Comparison of ENCODE assay signal across 9 cellular contexts in the genomic region with DNA sequence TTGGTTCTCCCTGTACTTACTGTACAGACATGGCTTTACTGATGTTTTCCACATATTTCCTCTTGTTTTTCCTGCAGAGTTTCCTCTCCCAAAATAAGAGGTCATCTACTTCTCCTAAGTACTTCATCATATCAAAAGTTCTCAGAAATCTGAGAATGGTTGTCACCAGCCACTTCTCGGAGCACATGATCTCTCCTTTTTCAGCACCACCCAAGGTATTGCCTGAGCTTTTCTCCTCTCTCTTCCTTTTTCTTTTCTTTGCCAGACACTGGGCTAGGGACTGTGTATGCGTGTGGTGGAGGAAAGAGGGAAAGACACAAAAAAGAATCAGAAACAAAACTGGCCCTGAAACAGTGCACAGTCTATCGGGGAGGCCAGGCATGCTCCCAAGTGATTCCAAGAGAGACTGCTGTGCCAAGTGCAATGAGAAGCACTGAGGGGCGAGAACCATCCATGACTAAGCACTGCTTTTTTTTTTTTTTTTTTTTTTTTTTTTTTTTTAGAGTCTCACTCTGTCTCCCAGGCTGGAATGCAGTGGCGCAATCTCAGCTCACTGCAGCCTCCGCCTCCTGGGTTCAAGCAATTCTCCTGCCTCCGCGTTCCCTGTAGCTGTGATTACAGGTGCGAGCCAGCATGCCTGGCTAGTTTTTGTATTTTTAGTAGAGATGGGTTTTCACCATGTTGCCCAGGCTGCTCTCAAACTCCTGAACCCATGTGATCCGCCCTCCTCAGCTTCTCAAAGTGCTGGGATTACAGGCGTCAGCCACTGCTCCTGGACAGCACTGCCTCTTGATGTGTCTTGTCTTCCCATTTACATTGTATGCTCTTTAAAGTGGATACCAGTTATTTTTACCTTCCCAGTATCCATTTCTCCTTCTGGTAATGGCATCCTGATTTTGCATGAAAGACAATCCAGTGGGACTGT.
DNase-seq lines count a peak whose midpoint lies in the region; ATAC-seq and TF ChIP-seq lines count a peak whose summit lies in the region.
"Had no signal": no experiment of that assay in that cellular context is flagged by ENCODE, and none has a peak within 500 bp of the region (broad histone marks: within the 10 kb centered on the region; RNA-seq: fewer than 3 reads in every experiment).

No MANE protein-coding gene starts in this region.

- TF ChIP-seq POLR2A in upper lobe of left lung (IDR thresholded peaks at IDR 0.05) = no peak

- peak overlapping the region; percentile 85 for H3K27ac Mint-ChIP-seq in HFFc6
- peak overlapping the region; percentile 54 for H3K27ac Mint-ChIP-seq in chondrocyte (ENCODE audit: unreplicated experiment)
- H3K27ac Mint-ChIP-seq: IgD-negative memory B cell had no signal

- H3K9me3 ChIP-seq in upper lobe of left lung = no peaks in the 10 kb centered on the region

- ATAC-seq in upper lobe of left lung (ENCODE audit: low FRiP score in 2 of 2) = peak; percentile 85 to 91
- ATAC-seq in GM19395 (IDR thresholded peaks at IDR 0.05; ENCODE audit: unreplicated experiment) = no peak
- no peak for ATAC-seq in HG03571 (IDR thresholded peaks at IDR 0.05; ENCODE audit: unreplicated experiment)
- ATAC-seq: left lobe of liver had no signal

- no peaks in the 10 kb centered on the region; the same call in none of the 2 replicates for H3K27me3 Mint-ChIP-seq in HFFc6 (ENCODE audit: insufficient read depth)
- H3K27me3 Mint-ChIP-seq in chondrocyte (ENCODE audit: low read depth) = no peaks in the 10 kb centered on the region

- H3K4me3 Mint-ChIP-seq in HFFc6 (peak overlapping the region; percentile 80), chondrocyte (ENCODE audit: unreplicated experiment) (no peak overlapping the region)
- H3K4me3 Mint-ChIP-seq: IgD-negative memory B cell had no signal

- TF ChIP-seq CTCF in HFFc6 (IDR thresholded peaks at IDR 0.05) = no peak
- no peak for TF ChIP-seq CTCF in chondrocyte (IDR thresholded peaks at IDR 0.05)
- no peak for TF ChIP-seq CTCF in upper lobe of left lung (IDR thresholded peaks at IDR 0.05)

- H3K9me3 Mint-ChIP-seq in HFFc6 = no peaks in the 10 kb centered on the region
- H3K9me3 Mint-ChIP-seq in chondrocyte (ENCODE audit: low read depth) = no peaks in the 10 kb centered on the region

- H3K4me1 Mint-ChIP-seq in HFFc6 (ENCODE audit: low read depth) = peaks cover 34% of the 10 kb centered on the region
- H3K4me1 Mint-ChIP-seq in chondrocyte (ENCODE audit: low read depth) = peaks cover 22% of the 10 kb centered on the region
- H3K4me1 Mint-ChIP-seq: IgD-negative memory B cell had no signal

- H3K36me3 Mint-ChIP-seq in HFFc6 (ENCODE audit: low read depth) = no peaks in the 10 kb centered on the region
- H3K36me3 Mint-ChIP-seq in chondrocyte (ENCODE audit: low read depth) = no peaks in the 10 kb centered on the region
- H3K36me3 Mint-ChIP-seq: IgD-negative memory B cell had no signal

- no peak for TF ChIP-seq EP300 in upper lobe of left lung (IDR thresholded peaks at IDR 0.05)

- 41 to 44% methylated on average over 11 of the region's 11 CpGs for WGBS in upper lobe of left lung, 2 donors

- peaks cover 0 to 8% (median 3%) of the 10 kb centered on the region in 4 donors for H3K4me1 ChIP-seq in upper lobe of left lung

- H3K27me3 ChIP-seq in upper lobe of left lung = no peaks in the 10 kb centered on the region

- H3K27ac ChIP-seq in upper lobe of left lung = peak overlapping the region in 3 of 4 donors; percentile 4 to 67 (median 58)

- no peaks in the 10 kb centered on the region for H3K36me3 ChIP-seq in upper lobe of left lung

- H3K4me3 ChIP-seq in upper lobe of left lung = no peak overlapping the region

- DNase-seq in HFFc6 (peak; percentile 44), chondrocyte (ENCODE audit: low spot score) (no peak), kidney glomerular epithelial cell (lab: John Stamatoyannopoulos, UW) (peak; percentile 77), upper lobe of left lung (peak in 1 of 2 donors; percentile 54)
- no peak for DNase-seq in stimulated activated CD4-positive, alpha-beta T cell treated with anti-CD3 and anti-CD28 coated beads, Interleukin-15, amount 100 ng/mL, for 24 hours

Comparison
In these comparisons a context has a peak if more than half of its experiments do, and no peak if none do; other contexts are left out.
1. DNase-seq: peak in HFFc6 (single experiment) and kidney glomerular epithelial cell (single experiment); none in chondrocyte (single experiment) and stimulated activated CD4-positive, alpha-beta T cell treated with anti-CD3 and anti-CD28 coated beads, Interleukin-15, amount 100 ng/mL, for 24 hours (single experiment).
2. ATAC-seq: peak in upper lobe of left lung (2 of 2); none in GM19395 (single experiment) and HG03571 (single experiment).